1 cellular context compared by ENCODE assay signal in genomic region chr7:25795824-25796235, GRCh38.
TF ChIP-seq lines count a peak whose summit lies in the region.

No MANE protein-coding gene starts in this region.

TF ChIP-seq in GM23338, 12 proteins besides CTCF, POLR2A, EP300 and RAD21 (continued from another document):
- TF ChIP-seq, protein P1, sequence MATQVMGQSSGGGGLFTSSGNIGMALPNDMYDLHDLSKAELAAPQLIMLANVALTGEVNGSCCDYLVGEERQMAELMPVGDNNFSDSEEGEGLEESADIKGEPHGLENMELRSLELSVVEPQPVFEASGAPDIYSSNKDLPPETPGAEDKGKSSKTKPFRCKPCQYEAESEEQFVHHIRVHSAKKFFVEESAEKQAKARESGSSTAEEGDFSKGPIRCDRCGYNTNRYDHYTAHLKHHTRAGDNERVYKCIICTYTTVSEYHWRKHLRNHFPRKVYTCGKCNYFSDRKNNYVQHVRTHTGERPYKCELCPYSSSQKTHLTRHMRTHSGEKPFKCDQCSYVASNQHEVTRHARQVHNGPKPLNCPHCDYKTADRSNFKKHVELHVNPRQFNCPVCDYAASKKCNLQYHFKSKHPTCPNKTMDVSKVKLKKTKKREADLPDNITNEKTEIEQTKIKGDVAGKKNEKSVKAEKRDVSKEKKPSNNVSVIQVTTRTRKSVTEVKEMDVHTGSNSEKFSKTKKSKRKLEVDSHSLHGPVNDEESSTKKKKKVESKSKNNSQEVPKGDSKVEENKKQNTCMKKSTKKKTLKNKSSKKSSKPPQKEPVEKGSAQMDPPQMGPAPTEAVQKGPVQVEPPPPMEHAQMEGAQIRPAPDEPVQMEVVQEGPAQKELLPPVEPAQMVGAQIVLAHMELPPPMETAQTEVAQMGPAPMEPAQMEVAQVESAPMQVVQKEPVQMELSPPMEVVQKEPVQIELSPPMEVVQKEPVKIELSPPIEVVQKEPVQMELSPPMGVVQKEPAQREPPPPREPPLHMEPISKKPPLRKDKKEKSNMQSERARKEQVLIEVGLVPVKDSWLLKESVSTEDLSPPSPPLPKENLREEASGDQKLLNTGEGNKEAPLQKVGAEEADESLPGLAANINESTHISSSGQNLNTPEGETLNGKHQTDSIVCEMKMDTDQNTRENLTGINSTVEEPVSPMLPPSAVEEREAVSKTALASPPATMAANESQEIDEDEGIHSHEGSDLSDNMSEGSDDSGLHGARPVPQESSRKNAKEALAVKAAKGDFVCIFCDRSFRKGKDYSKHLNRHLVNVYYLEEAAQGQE (IDR thresholded peaks at IDR 0.05; ENCODE audit: unreplicated experiment) = no peak
- TF ChIP-seq EZH2phosphoT487 (IDR thresholded peaks at IDR 0.05; ENCODE audit: unreplicated experiment) (no peak), JUNB (IDR thresholded peaks at IDR 0.05; ENCODE audit: unreplicated experiment) (no peak)
TF ChIP-seq in GM23338: peak in this region for 0.
